35 cellular contexts compared by ENCODE assay signal in the genomic region with DNA sequence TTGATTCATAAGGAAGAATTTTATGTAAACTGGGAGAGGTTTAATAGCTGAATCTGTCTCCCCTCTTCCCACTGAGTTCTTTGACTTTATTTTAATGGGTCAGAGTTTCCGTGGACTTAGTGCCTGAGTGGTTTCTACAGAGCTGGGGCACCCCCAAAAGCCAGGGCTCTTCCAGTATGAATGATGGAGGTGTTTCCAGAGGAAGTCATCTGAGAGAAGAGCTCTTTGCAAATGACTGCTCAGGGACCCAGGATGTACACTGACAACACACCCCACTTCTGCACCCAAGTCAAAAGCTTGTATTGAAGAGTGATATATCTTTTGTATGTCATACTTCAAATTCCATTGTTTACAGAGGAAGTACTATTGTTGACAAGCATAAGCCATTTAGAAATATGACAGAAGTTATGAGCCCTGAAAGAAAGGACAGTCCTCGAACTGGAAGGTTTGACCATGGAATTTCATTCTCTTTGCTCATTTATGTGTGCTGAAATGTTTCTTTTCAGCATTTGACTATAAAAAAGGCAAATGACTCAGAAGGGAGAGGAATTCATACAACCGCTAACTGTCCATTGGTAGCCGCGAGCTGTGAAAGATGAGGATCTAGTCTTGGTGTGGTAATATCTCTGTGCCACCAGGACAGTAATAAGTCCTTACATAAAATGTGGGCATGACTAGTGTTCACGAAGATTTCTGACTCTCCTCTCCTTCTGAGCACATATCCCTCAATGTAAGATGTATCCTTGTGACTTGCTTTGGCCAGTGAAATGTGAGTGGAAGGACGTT. TPM values are rescaled to one million over a fixed set of nuclear protein-coding genes. Genes with fewer than 3 reads are reported as not detected.
DNase-seq lines count a peak whose midpoint lies in the region; ATAC-seq, FAIRE-seq and TF ChIP-seq lines count a peak whose summit lies in the region.
"Had no signal": no experiment of that assay in that cellular context is flagged by ENCODE, and none has a peak within 500 bp of the region (broad histone marks: within the 10 kb centered on the region; RNA-seq: fewer than 3 reads in every experiment).

No MANE protein-coding gene starts in this region.

- intact Hi-C loops in activated naive CD4-positive, alpha-beta T cell treated with anti-CD3 and anti-CD28 coated beads for 36 hours (cut with micrococcal nuclease) = no loop called here

- H3K4me1 Mint-ChIP-seq in activated naive CD4-positive, alpha-beta T cell treated with anti-CD3 and anti-CD28 coated beads for 36 hours (ENCODE audit: low read depth) = peaks cover 2% of the 10 kb centered on the region
- H3K4me1 Mint-ChIP-seq in astrocyte (ENCODE audit: low read depth, unreplicated experiment) = peaks cover 4% of the 10 kb centered on the region

- FAIRE-seq in astrocyte (lab: Jason Lieb, UNC) (no peak), urothelium cell line (lab: Jason Lieb, UNC) (no peak)
- FAIRE-seq: A204.1, islet of Langerhans, small intestine had no signal

- H3K9ac ChIP-seq in astrocyte (ENCODE audit: low read length) = no peak overlapping the region

- no peaks in the 10 kb centered on the region for H3K9me3 ChIP-seq in astrocyte (ENCODE audit: insufficient read depth, low read depth, low read length)
- H3K9me3 ChIP-seq: ascending aorta, BE2C, left ventricle myocardium inferior, Peyer's patch had no signal

- no peak overlapping the region for H3K4me3 ChIP-seq in astrocyte (ENCODE audit: insufficient read depth, low read depth, low read length)
- H3K4me3 ChIP-seq: ascending aorta, left ventricle myocardium inferior, Peyer's patch had no signal

- no peaks in the 10 kb centered on the region for H3K36me3 ChIP-seq in astrocyte (ENCODE audit: insufficient read depth, low read length)
- H3K36me3 ChIP-seq: ascending aorta, BE2C, left ventricle myocardium inferior, Peyer's patch had no signal

- no peak overlapping the region for H2AFZ ChIP-seq in astrocyte (ENCODE audit: low read depth, low read length)

- no peak for ATAC-seq in GM18520 (IDR thresholded peaks at IDR 0.05; ENCODE audit: unreplicated experiment)
- ATAC-seq: CD8-positive, alpha-beta T cell; HCT116 had no signal

- H3K27ac ChIP-seq in astrocyte (ENCODE audit: low read depth, low read length) = no peak overlapping the region
- H3K27ac ChIP-seq: left ventricle myocardium inferior, Peyer's patch had no signal

- no peaks in the 10 kb centered on the region for H3K4me1 ChIP-seq in astrocyte (ENCODE audit: insufficient read depth, low read length)
- H3K4me1 ChIP-seq: BE2C had no signal

- H4K20me1 ChIP-seq in astrocyte (ENCODE audit: insufficient read depth, low read length) = no peaks in the 10 kb centered on the region

- peaks cover 27% of the 10 kb centered on the region for H3K27me3 ChIP-seq in astrocyte (ENCODE audit: insufficient read depth, low read length)
- H3K27me3 ChIP-seq: ascending aorta, Peyer's patch had no signal

- TF ChIP-seq CTCF in astrocyte (IDR thresholded peaks at IDR 0.05; ENCODE audit: insufficient read depth, low read depth, low read length) = no peak

- H3K9me3 Mint-ChIP-seq in activated naive CD4-positive, alpha-beta T cell treated with anti-CD3 and anti-CD28 coated beads for 36 hours = no peaks in the 10 kb centered on the region
- H3K9me3 Mint-ChIP-seq in astrocyte (ENCODE audit: unreplicated experiment) = no peaks in the 10 kb centered on the region
- H3K9me3 Mint-ChIP-seq: activated CD4-positive, alpha-beta T cell treated with anti-CD3 and anti-CD28 coated beads, Interleukin-2, amount 10 ng/mL, durations not matched to agents 24 days and 14 days; activated naive CD8-positive, alpha-beta T cell treated with anti-CD3 and anti-CD28 coated beads, Interleukin-2, amount 10 ng/mL, durations not matched to agents 7 days and 5 days; CD8-positive, alpha-beta T cell; type B pancreatic cell had no signal

- no peak overlapping the region for H3K27ac Mint-ChIP-seq in activated naive CD4-positive, alpha-beta T cell treated with anti-CD3 and anti-CD28 coated beads for 36 hours
- H3K27ac Mint-ChIP-seq in astrocyte (ENCODE audit: unreplicated experiment) = no peak overlapping the region
- H3K27ac Mint-ChIP-seq: activated CD4-positive, alpha-beta T cell treated with anti-CD3 and anti-CD28 coated beads, Interleukin-2, amount 10 ng/mL, durations not matched to agents 24 days and 14 days; activated naive CD8-positive, alpha-beta T cell treated with anti-CD3 and anti-CD28 coated beads, Interleukin-2, amount 10 ng/mL, durations not matched to agents 7 days and 5 days; CD8-positive, alpha-beta T cell; IgD-negative memory B cell; type B pancreatic cell had no signal

- CTCF ChIA-PET in activated naive CD4-positive, alpha-beta T cell treated with anti-CD3 and anti-CD28 coated beads for 36 hours (lab: Charles Lee) = interaction anchor here (2.1 to 5.2 kb wide), 2 partner anchors 11 to 13 kb away, joined by 7 to 52 read pairs; no protein-coding TSS in a partner anchor

- peaks cover 28% of the 10 kb centered on the region for H3K27me3 Mint-ChIP-seq in activated naive CD4-positive, alpha-beta T cell treated with anti-CD3 and anti-CD28 coated beads for 36 hours (ENCODE audit: low read depth)
- H3K27me3 Mint-ChIP-seq in astrocyte (ENCODE audit: low read depth, unreplicated experiment) = peaks cover 89% of the 10 kb centered on the region

- no peaks in the 10 kb centered on the region for H3K36me3 Mint-ChIP-seq in activated naive CD4-positive, alpha-beta T cell treated with anti-CD3 and anti-CD28 coated beads for 36 hours (ENCODE audit: low read depth)
- H3K36me3 Mint-ChIP-seq in astrocyte (ENCODE audit: low read depth, unreplicated experiment) = peaks cover 4% of the 10 kb centered on the region
- H3K36me3 Mint-ChIP-seq: activated naive CD8-positive, alpha-beta T cell treated with anti-CD3 and anti-CD28 coated beads, Interleukin-2, amount 10 ng/mL, durations not matched to agents 7 days and 5 days; CD8-positive, alpha-beta T cell; type B pancreatic cell had no signal

- no peak overlapping the region for H3K4me3 Mint-ChIP-seq in activated naive CD4-positive, alpha-beta T cell treated with anti-CD3 and anti-CD28 coated beads for 36 hours
- H3K4me3 Mint-ChIP-seq in astrocyte (ENCODE audit: unreplicated experiment) = no peak overlapping the region
- H3K4me3 Mint-ChIP-seq: activated CD4-positive, alpha-beta T cell treated with anti-CD3 and anti-CD28 coated beads, Interleukin-2, amount 10 ng/mL, durations not matched to agents 24 days and 14 days; activated naive CD8-positive, alpha-beta T cell treated with anti-CD3 and anti-CD28 coated beads, Interleukin-2, amount 10 ng/mL, durations not matched to agents 7 days and 5 days; CD8-positive, alpha-beta T cell; IgD-negative memory B cell; type B pancreatic cell had no signal

- H3K4me2 ChIP-seq in astrocyte (ENCODE audit: low read length) = no peak overlapping the region

- H3K79me2 ChIP-seq in astrocyte (ENCODE audit: insufficient read depth, low read length) = no peaks in the 10 kb centered on the region

- DNase-seq in activated naive CD4-positive, alpha-beta T cell treated with anti-CD3 and anti-CD28 coated beads for 36 hours = peak; percentile 12
- no peak for DNase-seq in activated naive CD4-positive, alpha-beta T cell treated with Interleukin-2 at 50 U/mL for 16 hours
- DNase-seq in M059J (ENCODE audit: low read depth) (peak; percentile 67), astrocyte (ENCODE audit: low read depth) (peak; percentile 48), urothelium cell line (ENCODE audit: low spot score) (no peak), NCI-H1092 (lab: John Stamatoyannopoulos, UW) (no peak), HuH-7.5 (ENCODE audit: low spot score) (no peak)
- DNase-seq: activated CD4-positive, alpha-beta T cell treated with anti-CD3 and anti-CD28 coated beads, Interleukin-2, amount 10 ng/mL, durations not matched to agents 24 days and 14 days; activated effector memory CD4-positive, alpha-beta T cell treated with Interleukin-2 at 50 U/mL for 16 hours; activated naive CD8-positive, alpha-beta T cell treated with anti-CD3 and anti-CD28 coated beads, Interleukin-2, amount 10 ng/mL, durations not matched to agents 7 days and 5 days; BE2C; CD8-positive, alpha-beta T cell; central memory CD4-positive, alpha-beta T cell; cortex of kidney; DMS153; erythroblast; foreskin fibroblast; left ventricle myocardium inferior; NCI-H1417 treated with DMSO at 0.1 percent for 48 hours; NCI-H2081 treated with DMSO at 0.1 percent for 48 hours; NCI-H2227 treated with DMSO at 0.1 percent for 48 hours; NCI-H526; Peyer's patch; SHP77 treated with DMSO at 0.1 percent for 48 hours; small intestine; stimulated activated naive CD4-positive, alpha-beta T cell; T1000 had no signal

RNA-seq across cellular contexts. Expression of a gene that starts 25.4 kb away (rescaled TPM):
- total RNA-seq in activated naive CD4-positive, alpha-beta T cell treated with anti-CD3 and anti-CD28 coated beads for 36 hours = not detected
- not detected in 2 replicates for total RNA-seq in M059J (2014; rRNA removed; shearing (Covaris generic))
- total RNA-seq in astrocyte = not detected in 2 replicates
- total RNA-seq: activated CD4-positive, alpha-beta T cell treated with anti-CD3 and anti-CD28 coated beads, Interleukin-2, amount 10 ng/mL, durations not matched to agents 24 days and 14 days; activated CD8-positive, alpha-beta memory T cell treated with anti-CD3 and anti-CD28 coated beads for 36 hours; activated naive CD8-positive, alpha-beta T cell treated with anti-CD3 and anti-CD28 coated beads, Interleukin-2, amount 10 ng/mL, durations not matched to agents 7 days and 5 days; CD8-positive, alpha-beta T cell had no signal

Comparison
In these comparisons a context has a peak if more than half of its experiments do, and no peak if none do; other contexts are left out.
1. DNase-seq: peak in activated naive CD4-positive, alpha-beta T cell treated with anti-CD3 and anti-CD28 coated beads for 36 hours (single experiment), M059J (single experiment) and astrocyte (single experiment); none in activated naive CD4-positive, alpha-beta T cell treated with Interleukin-2 at 50 U/mL for 16 hours (single experiment), urothelium cell line (single experiment), NCI-H1092 (single experiment) and HuH-7.5 (single experiment).